ENCODE assay signal across 8 cellular contexts in genomic region chr12:6684609-6685008, GRCh38. TPM values are rescaled to one million over a fixed set of nuclear protein-coding genes. Genes with fewer than 3 reads are reported as not detected.
DNase-seq lines count a peak whose midpoint lies in the region; ATAC-seq and TF ChIP-seq lines count a peak whose summit lies in the region.

No MANE protein-coding gene starts in this region.

- no peaks in the 10 kb centered on the region for H3K9me3 Mint-ChIP-seq in activated CD4-positive, alpha-beta T cell treated with anti-CD3 and anti-CD28 coated beads for 36 hours (ENCODE audit: low read depth)
- no peaks in the 10 kb centered on the region for H3K9me3 Mint-ChIP-seq in activated CD4-positive, alpha-beta T cell treated with anti-CD3 and anti-CD28 coated beads, Interleukin-2, amount 10 ng/mL, durations not matched to agents 7 days and 5 days
- no peaks in the 10 kb centered on the region for H3K9me3 Mint-ChIP-seq in stimulated activated effector memory CD8-positive, alpha-beta T cell treated with anti-CD3 and anti-CD28 coated beads, Interleukin-12 subunit alpha, Interleukin-12 subunit beta, amount 100 ng/mL, for 72 hours

- no peaks in the 10 kb centered on the region for H3K27me3 Mint-ChIP-seq in activated CD4-positive, alpha-beta T cell treated with anti-CD3 and anti-CD28 coated beads for 36 hours
- no peaks in the 10 kb centered on the region for H3K27me3 Mint-ChIP-seq in activated CD4-positive, alpha-beta T cell treated with anti-CD3 and anti-CD28 coated beads, Interleukin-2, amount 10 ng/mL, durations not matched to agents 7 days and 5 days

- peaks cover 52% of the 10 kb centered on the region for H3K36me3 Mint-ChIP-seq in activated CD4-positive, alpha-beta T cell treated with anti-CD3 and anti-CD28 coated beads for 36 hours (ENCODE audit: low read depth)
- peaks cover 46% of the 10 kb centered on the region for H3K36me3 Mint-ChIP-seq in activated CD4-positive, alpha-beta T cell treated with anti-CD3 and anti-CD28 coated beads, Interleukin-2, amount 10 ng/mL, durations not matched to agents 7 days and 5 days (ENCODE audit: low read depth)
- H3K36me3 Mint-ChIP-seq in stimulated activated effector memory CD8-positive, alpha-beta T cell treated with anti-CD3 and anti-CD28 coated beads, Interleukin-12 subunit alpha, Interleukin-12 subunit beta, amount 100 ng/mL, for 72 hours, result peaks cover 100% of the 10 kb centered on the region

- peak; percentile 40 for TF ChIP-seq CTCF in fibroblast of villous mesenchyme (IDR thresholded peaks at IDR 0.05; ENCODE audit: insufficient read depth, low read depth, low read length)

- CTCF ChIA-PET in activated CD4-positive, alpha-beta T cell treated with anti-CD3 and anti-CD28 coated beads for 36 hours (lab: Charles Lee), result interaction anchor here (0.6 to 2.3 kb wide), 41 partner anchors 9 to 320 kb away, joined by 3 to 20 read pairs (median 4); partner anchors contain the start of genes COPS7A, GPR162, MLF2 and TPI1
- CTCF ChIA-PET in activated CD4-positive, alpha-beta T cell treated with anti-CD3 and anti-CD28 coated beads, Interleukin-2, amount 10 ng/mL, durations not matched to agents 7 days and 5 days (lab: Charles Lee), result interaction anchor here (0.5 to 1.7 kb wide), 11 partner anchors 8 to 149 kb away, joined by 3 to 10 read pairs (median 3); partner anchors contain the start of genes CD4 and MLF2

- peak; percentile 75 for DNase-seq in activated CD4-positive, alpha-beta T cell treated with anti-CD3 and anti-CD28 coated beads for 36 hours
- DNase-seq in activated CD4-positive, alpha-beta T cell treated with anti-CD3 and anti-CD28 coated beads for 1 hour, result no peak
- peak; percentile 65 for DNase-seq in NCI-H146 treated with DMSO at 0.1 percent for 48 hours (lab: John Stamatoyannopoulos, UW; ENCODE audit: unreplicated experiment)
- peak; percentile 69 for DNase-seq in activated CD4-positive, alpha-beta T cell treated with anti-CD3 and anti-CD28 coated beads, Interleukin-2, amount 10 ng/mL, durations not matched to agents 7 days and 5 days
- DNase-seq in fibroblast of villous mesenchyme (ENCODE audit: low read depth), result no peak
- DNase-seq in stimulated activated effector memory CD8-positive, alpha-beta T cell treated with anti-CD3 and anti-CD28 coated beads, Interleukin-12 subunit alpha, Interleukin-12 subunit beta, amount 100 ng/mL, for 72 hours (ENCODE audit: low spot score in 2 of 2), result peak; percentile 40 to 70
- no peak for DNase-seq in SHP77 (lab: John Stamatoyannopoulos, UW)
- DNase-seq in HuH-7.5 (ENCODE audit: low spot score), result no peak

- H3K4me3 ChIP-seq in fibroblast of villous mesenchyme (ENCODE audit: low read depth, low read length), result no peak overlapping the region

- POLR2A ChIA-PET in activated CD4-positive, alpha-beta T cell treated with anti-CD3 and anti-CD28 coated beads for 36 hours (lab: Charles Lee), result interaction anchor here (0.6 to 1.0 kb wide), 4 partner anchors 39 to 189 kb away, joined by 3 to 5 read pairs (median 4); partner anchors contain the start of genes COPS7A, NOP2 and SPSB2
- POLR2A ChIA-PET in activated CD4-positive, alpha-beta T cell treated with anti-CD3 and anti-CD28 coated beads, Interleukin-2, amount 10 ng/mL, durations not matched to agents 7 days and 5 days (lab: Charles Lee), result no interaction called here

- H3K4me3 Mint-ChIP-seq in activated CD4-positive, alpha-beta T cell treated with anti-CD3 and anti-CD28 coated beads for 36 hours, result no peak overlapping the region
- no peak overlapping the region for H3K4me3 Mint-ChIP-seq in activated CD4-positive, alpha-beta T cell treated with anti-CD3 and anti-CD28 coated beads, Interleukin-2, amount 10 ng/mL, durations not matched to agents 7 days and 5 days
- H3K4me3 Mint-ChIP-seq in stimulated activated effector memory CD8-positive, alpha-beta T cell treated with anti-CD3 and anti-CD28 coated beads, Interleukin-12 subunit alpha, Interleukin-12 subunit beta, amount 100 ng/mL, for 72 hours, result peak overlapping the region; percentile 19

- H3K27ac Mint-ChIP-seq in activated CD4-positive, alpha-beta T cell treated with anti-CD3 and anti-CD28 coated beads for 36 hours, result peak overlapping the region; percentile 82
- H3K27ac Mint-ChIP-seq in activated CD4-positive, alpha-beta T cell treated with anti-CD3 and anti-CD28 coated beads, Interleukin-2, amount 10 ng/mL, durations not matched to agents 7 days and 5 days, result no peak overlapping the region
- H3K27ac Mint-ChIP-seq in stimulated activated effector memory CD8-positive, alpha-beta T cell treated with anti-CD3 and anti-CD28 coated beads, Interleukin-12 subunit alpha, Interleukin-12 subunit beta, amount 100 ng/mL, for 72 hours, result peak overlapping the region; percentile 71

- peaks cover 46% of the 10 kb centered on the region for H3K4me1 Mint-ChIP-seq in activated CD4-positive, alpha-beta T cell treated with anti-CD3 and anti-CD28 coated beads for 36 hours
- peaks cover 47% of the 10 kb centered on the region for H3K4me1 Mint-ChIP-seq in activated CD4-positive, alpha-beta T cell treated with anti-CD3 and anti-CD28 coated beads, Interleukin-2, amount 10 ng/mL, durations not matched to agents 7 days and 5 days
- H3K4me1 Mint-ChIP-seq in stimulated activated effector memory CD8-positive, alpha-beta T cell treated with anti-CD3 and anti-CD28 coated beads, Interleukin-12 subunit alpha, Interleukin-12 subunit beta, amount 100 ng/mL, for 72 hours, result peaks cover 50% of the 10 kb centered on the region

- peak; percentile 12 for ATAC-seq in activated CD4-positive, alpha-beta T cell treated with anti-CD3 and anti-CD28 coated beads for 36 hours
- peak; percentile 52 for ATAC-seq in stimulated activated effector memory CD8-positive, alpha-beta T cell treated with anti-CD3 and anti-CD28 coated beads, Interleukin-12 subunit alpha, Interleukin-12 subunit beta, amount 100 ng/mL, for 72 hours

- intact Hi-C loops in activated CD4-positive, alpha-beta T cell treated with anti-CD3 and anti-CD28 coated beads for 36 hours (cut with DNase I, micrococcal nuclease), result loop anchor here (1.0 to 5.0 kb wide), 6 partner anchors 21 to 141 kb away; partner anchors contain the start of genes CHD4 (in 1 of the 2), ING4 (in 1 of the 2) and NOP2 (in 1 of the 2)

RNA-seq across cellular contexts. Expression of gene ZNF384, which starts 4.6 kb away (rescaled TPM):
- total RNA-seq in activated CD4-positive, alpha-beta T cell treated with anti-CD3 and anti-CD28 coated beads for 36 hours, result 10 to 100 TPM; 61.4 to 79.0 TPM
- total RNA-seq in activated CD4-positive, alpha-beta T cell treated with anti-CD3 and anti-CD28 coated beads, Interleukin-2, amount 10 ng/mL, durations not matched to agents 7 days and 5 days, result 10 to 100 TPM; 90.9 to 95.4 TPM
- total RNA-seq in fibroblast of villous mesenchyme, result 19.4 and 20.3 TPM in 2 replicates

RNA-seq across cellular contexts. Expression of gene PIANP, which starts 16.0 kb away (rescaled TPM):
- total RNA-seq in activated CD4-positive, alpha-beta T cell treated with anti-CD3 and anti-CD28 coated beads for 36 hours, result under 1 TPM; 0.32 to 0.93 TPM
- not detected for total RNA-seq in activated CD4-positive, alpha-beta T cell treated with anti-CD3 and anti-CD28 coated beads, Interleukin-2, amount 10 ng/mL, durations not matched to agents 7 days and 5 days
- not detected in 2 replicates for total RNA-seq in fibroblast of villous mesenchyme

RNA-seq across cellular contexts. Expression of gene ING4, which starts 21.7 kb away (rescaled TPM):
- 10 to 100 TPM; 14.9 to 17.6 TPM for total RNA-seq in activated CD4-positive, alpha-beta T cell treated with anti-CD3 and anti-CD28 coated beads for 36 hours
- total RNA-seq in activated CD4-positive, alpha-beta T cell treated with anti-CD3 and anti-CD28 coated beads, Interleukin-2, amount 10 ng/mL, durations not matched to agents 7 days and 5 days, result 10 to 100 TPM; 33.7 to 40.2 TPM
- total RNA-seq in fibroblast of villous mesenchyme, result 23.8 and 25.5 TPM in 2 replicates

RNA-seq across cellular contexts. Expression of gene ACRBP, which starts 37.4 kb away (rescaled TPM):
- 1 to 10 TPM; 1.7 to 3.3 TPM for total RNA-seq in activated CD4-positive, alpha-beta T cell treated with anti-CD3 and anti-CD28 coated beads for 36 hours
- total RNA-seq in activated CD4-positive, alpha-beta T cell treated with anti-CD3 and anti-CD28 coated beads, Interleukin-2, amount 10 ng/mL, durations not matched to agents 7 days and 5 days, result 1 to 10 TPM; 1.6 to 2.6 TPM
- 0.64 TPM in 1 of 2 replicates, not detected in the other for total RNA-seq in fibroblast of villous mesenchyme

RNA-seq across cellular contexts. Expression of gene COPS7A, which starts 39.2 kb away (rescaled TPM):
- 10 to 100 TPM; 38.3 to 41.6 TPM for total RNA-seq in activated CD4-positive, alpha-beta T cell treated with anti-CD3 and anti-CD28 coated beads for 36 hours
- total RNA-seq in activated CD4-positive, alpha-beta T cell treated with anti-CD3 and anti-CD28 coated beads, Interleukin-2, amount 10 ng/mL, durations not matched to agents 7 days and 5 days, result 10 to 100 TPM; 29.5 to 36.8 TPM
- 71.8 and 79.9 TPM in 2 replicates for total RNA-seq in fibroblast of villous mesenchyme

Comparison
In these comparisons a context has a peak if more than half of its experiments do, and no peak if none do; other contexts are left out.
1. DNase-seq: peak in activated CD4-positive, alpha-beta T cell treated with anti-CD3 and anti-CD28 coated beads for 36 hours (single experiment), NCI-H146 treated with DMSO at 0.1 percent for 48 hours (single experiment), activated CD4-positive, alpha-beta T cell treated with anti-CD3 and anti-CD28 coated beads, Interleukin-2, amount 10 ng/mL, durations not matched to agents 7 days and 5 days (single experiment) and stimulated activated effector memory CD8-positive, alpha-beta T cell treated with anti-CD3 and anti-CD28 coated beads, Interleukin-12 subunit alpha, Interleukin-12 subunit beta, amount 100 ng/mL, for 72 hours (2 of 2); none in activated CD4-positive, alpha-beta T cell treated with anti-CD3 and anti-CD28 coated beads for 1 hour (single experiment), fibroblast of villous mesenchyme (single experiment), SHP77 (0 of 2) and HuH-7.5 (single experiment).